Comparison of ENCODE assay signal across 15 cellular contexts in genomic region chr2:67752964-67753363, GRCh38.
DNase-seq lines count a peak whose midpoint lies in the region; ATAC-seq and TF ChIP-seq lines count a peak whose summit lies in the region.
"Had no signal": no experiment of that assay in that cellular context is flagged by ENCODE, and none has a peak within 500 bp of the region (broad histone marks: within the 10 kb centered on the region; RNA-seq: fewer than 3 reads in every experiment).

No MANE protein-coding gene starts in this region.

- TF ChIP-seq RAD21 in SK-N-SH (IDR thresholded peaks at IDR 0.05; ENCODE audit: low read length) = no peak

- H3K27me3 ChIP-seq in SK-N-SH (ENCODE audit: insufficient read depth) (no peaks in the 10 kb centered on the region), trophoblast cell (ENCODE audit: insufficient read depth, low read length) (no peaks in the 10 kb centered on the region)
- H3K27me3 ChIP-seq: neutrophil had no signal

- no peak overlapping the region for H2BK120ac ChIP-seq in trophoblast cell (ENCODE audit: insufficient read depth, low read length, poor library complexity)

- no peaks in the 10 kb centered on the region for H4K20me1 ChIP-seq in SK-N-SH (ENCODE audit: insufficient read depth)

- H3K36me3 Mint-ChIP-seq in type B pancreatic cell = no peaks in the 10 kb centered on the region
- H3K36me3 Mint-ChIP-seq: IgD-negative memory B cell; memory B cell; stimulated activated naive B cell treated with anti-CD40 and anti-IgM and Interleukin-4, amounts not matched to agents 10 μg/mL and 1 μg/mL and 100 μg/mL, for 72 hours had no signal

- no peaks in the 10 kb centered on the region for H3K9me2 ChIP-seq in SK-N-SH

- H3K9me3 ChIP-seq in SK-N-SH (no peaks in the 10 kb centered on the region), trophoblast cell (ENCODE audit: insufficient read depth, low read depth, low read length) (no peaks in the 10 kb centered on the region)
- H3K9me3 ChIP-seq: neutrophil had no signal

- no peak overlapping the region for H4K91ac ChIP-seq in trophoblast cell (ENCODE audit: low read depth, low read length)

- H3K27ac ChIP-seq in SK-N-SH (ENCODE audit: low read depth in 2 of 2, low read length in 1 of 2) (peak overlapping the region in 1 of 2 experiments; percentile 68; a peak in 2 of 4 replicates), trophoblast cell (ENCODE audit: low read depth, low read length) (peak overlapping the region; percentile 37)
- H3K27ac ChIP-seq: C4-2B, neutrophil had no signal

- peaks cover 3% of the 10 kb centered on the region for H3K27me3 Mint-ChIP-seq in type B pancreatic cell

- no peak overlapping the region for H3K4me3 ChIP-seq in SK-N-SH (ENCODE audit: low read depth in 2 of 2, low read length in 1 of 2)
- H3K4me3 ChIP-seq in trophoblast cell (ENCODE audit: low read depth, low read length) = no peak overlapping the region

- no peak for ATAC-seq in HG03342 (IDR thresholded peaks at IDR 0.05; ENCODE audit: unreplicated experiment)
- no peak for ATAC-seq in HG03196 (IDR thresholded peaks at IDR 0.05; ENCODE audit: unreplicated experiment)
- ATAC-seq: activated naive CD8-positive, alpha-beta T cell treated with anti-CD3 and anti-CD28 coated beads, Interleukin-2, amount 50 U/mL, for 24 hours; stimulated activated naive B cell treated with anti-CD40 and anti-IgM and Interleukin-4, amounts not matched to agents 10 μg/mL and 1 μg/mL and 100 μg/mL, for 72 hours had no signal

- CTCF ChIA-PET in SK-N-SH (lab: Yijun Ruan, JAX) = interaction anchor here (0.9 to 1.9 kb wide), 3 partner anchors 87 to 279 kb away, joined by 3 to 4 read pairs (median 4); no protein-coding TSS in a partner anchor

- H4K8ac ChIP-seq in trophoblast cell (ENCODE audit: low read depth, low read length) = no peak overlapping the region

- H2AFZ ChIP-seq in SK-N-SH (ENCODE audit: low read depth) = no peak overlapping the region
- H2AFZ ChIP-seq in trophoblast cell (ENCODE audit: insufficient read depth, low read length, poor library complexity) = no peak overlapping the region

- H3K4me2 ChIP-seq in SK-N-SH = no peak overlapping the region
- H3K4me2 ChIP-seq in trophoblast cell (ENCODE audit: low read length) = no peak overlapping the region

- H3K27ac Mint-ChIP-seq in type B pancreatic cell = no peak overlapping the region
- H3K27ac Mint-ChIP-seq: activated naive CD8-positive, alpha-beta T cell treated with anti-CD3 and anti-CD28 coated beads, Interleukin-2, amount 50 U/mL, for 24 hours; IgD-negative memory B cell; memory B cell; stimulated activated naive B cell treated with anti-CD40 and anti-IgM and Interleukin-4, amounts not matched to agents 10 μg/mL and 1 μg/mL and 100 μg/mL, for 72 hours had no signal

- no peak overlapping the region for H3K4me3 Mint-ChIP-seq in type B pancreatic cell
- H3K4me3 Mint-ChIP-seq: activated naive CD8-positive, alpha-beta T cell treated with anti-CD3 and anti-CD28 coated beads, Interleukin-2, amount 50 U/mL, for 24 hours; IgD-negative memory B cell; memory B cell; stimulated activated naive B cell treated with anti-CD40 and anti-IgM and Interleukin-4, amounts not matched to agents 10 μg/mL and 1 μg/mL and 100 μg/mL, for 72 hours had no signal

- H3K14ac ChIP-seq in trophoblast cell (ENCODE audit: low read length) = no peak overlapping the region

- WGBS in SK-N-SH (ENCODE audit: low lambda C conversion rate) = 82% methylated on average over 1 of the region's 1 CpG
- WGBS in trophoblast cell (ENCODE audit: extremely low coverage, insufficient coverage, insufficient read length) = no CpG with 5 or more reads among the region's 1 CpG

- H3K18ac ChIP-seq in trophoblast cell (ENCODE audit: low read length) = no peak overlapping the region

- no peak overlapping the region for H4K12ac ChIP-seq in trophoblast cell (ENCODE audit: low read depth, low read length)

- TF ChIP-seq CTCF in SK-N-SH (IDR thresholded peaks at IDR 0.05) (no peak), type B pancreatic cell (conservative IDR thresholded peaks at IDR 0.05) (no peak)

- H3K4me1 ChIP-seq in SK-N-SH (ENCODE audit: control insufficient read depth in 1 of 2, insufficient read depth in 2 of 2, low read depth in 1 of 2, low read length in 1 of 2) = peaks cover 12 to 37% of the 10 kb centered on the region in 2 experiments; a peak in 3 of 4 replicates
- H3K4me1 ChIP-seq in trophoblast cell (ENCODE audit: control insufficient read depth in 1 of 2, insufficient read depth in 2 of 2, low read length in 2 of 2) = peaks cover 0 to 4% of the 10 kb centered on the region in 2 experiments

- H3K9ac ChIP-seq in SK-N-SH (no peak overlapping the region), trophoblast cell (ENCODE audit: low read length) (no peak overlapping the region)

- H3K9me3 Mint-ChIP-seq in type B pancreatic cell = peaks cover 5% of the 10 kb centered on the region
- H3K9me3 Mint-ChIP-seq: activated naive CD8-positive, alpha-beta T cell treated with anti-CD3 and anti-CD28 coated beads, Interleukin-2, amount 50 U/mL, for 24 hours; stimulated activated naive B cell treated with anti-CD40 and anti-IgM and Interleukin-4, amounts not matched to agents 10 μg/mL and 1 μg/mL and 100 μg/mL, for 72 hours had no signal

- no peak overlapping the region for H3K23ac ChIP-seq in trophoblast cell (ENCODE audit: low read length)

- no peak overlapping the region for H2BK12ac ChIP-seq in trophoblast cell (ENCODE audit: low read length)

- POLR2A ChIA-PET in SK-N-SH (lab: Yijun Ruan, JAX) = no interaction called here

- H3K36me3 ChIP-seq in SK-N-SH (replicated peaks in 1 of 2; ENCODE audit: control insufficient read depth in 1 of 2, insufficient read depth in 2 of 2, low read length in 1 of 2) (no peaks in the 10 kb centered on the region), trophoblast cell (ENCODE audit: control insufficient read depth in 1 of 2, insufficient read depth in 2 of 2, low read length in 2 of 2) (no peaks in the 10 kb centered on the region)
- H3K36me3 ChIP-seq: neutrophil had no signal

- no peak overlapping the region for H2AK5ac ChIP-seq in trophoblast cell (ENCODE audit: low read length)

- H3K4me1 Mint-ChIP-seq in type B pancreatic cell (ENCODE audit: unreplicated experiment) = peaks cover 50% of the 10 kb centered on the region
- H3K4me1 Mint-ChIP-seq: activated naive CD8-positive, alpha-beta T cell treated with anti-CD3 and anti-CD28 coated beads, Interleukin-2, amount 50 U/mL, for 24 hours; IgD-negative memory B cell; memory B cell; stimulated activated naive B cell treated with anti-CD40 and anti-IgM and Interleukin-4, amounts not matched to agents 10 μg/mL and 1 μg/mL and 100 μg/mL, for 72 hours had no signal

- no peak overlapping the region for H3K4ac ChIP-seq in trophoblast cell (ENCODE audit: low read depth, low read length)

- H3F3A ChIP-seq in SK-N-SH (replicated peaks; ENCODE audit: insufficient read depth) = peaks cover 7% of the 10 kb centered on the region

- no peaks in the 10 kb centered on the region for H3K79me1 ChIP-seq in trophoblast cell (ENCODE audit: low read length)

- DNase-seq in GM03348 (ENCODE audit: low spot score) = peak; percentile 70
- no peak for DNase-seq in SK-N-SH
- DNase-seq in fibroblast of gingiva (ENCODE audit: low read depth) = peak; percentile 59
- DNase-seq in trophoblast cell = peak in 1 of 2 donors; percentile 2
- DNase-seq in type B pancreatic cell (ENCODE audit: extremely low spot score, unreplicated experiment) = no peak
- DNase-seq in cortex of kidney (lab: John Stamatoyannopoulos, UW) = no peak
- DNase-seq: activated CD4-positive, alpha-beta T cell treated with anti-CD3 and anti-CD28 coated beads, Interleukin-2, amount 50 U/mL, for 4 hours; activated naive CD8-positive, alpha-beta T cell treated with anti-CD3 and anti-CD28 coated beads, Interleukin-2, amount 50 U/mL, for 24 hours; stimulated activated naive B cell treated with anti-CD40 and anti-IgM and Interleukin-4, amounts not matched to agents 10 μg/mL and 1 μg/mL and 100 μg/mL, for 72 hours had no signal

- no peak overlapping the region for H2BK5ac ChIP-seq in trophoblast cell (ENCODE audit: low read depth, low read length, poor library complexity)

- peak; percentile 47 to 59; a peak in 2 of 4 replicates for TF ChIP-seq EP300 in SK-N-SH (IDR thresholded peaks at IDR 0.05; ENCODE audit: borderline replicate concordance in 1 of 2, low read depth in 1 of 2, low read length in 1 of 2)

- H3K79me2 ChIP-seq in SK-N-SH (ENCODE audit: insufficient read depth) = no peaks in the 10 kb centered on the region
- H3K79me2 ChIP-seq in trophoblast cell (ENCODE audit: control insufficient read depth, insufficient read depth, low read length, poor library complexity) = no peaks in the 10 kb centered on the region

TF ChIP-seq in SK-N-SH, 30 proteins besides CTCF, POLR2A, EP300 and RAD21 (continues in another document):
- no peak for TF ChIP-seq GATA2 (CRISPR knock-in tag; IDR thresholded peaks at IDR 0.05)
- TF ChIP-seq YY1 (IDR thresholded peaks at IDR 0.05; ENCODE audit: low read depth) = no peak
- no peak for TF ChIP-seq MEF2A (IDR thresholded peaks at IDR 0.05; ENCODE audit: borderline replicate concordance, low read depth)
- TF ChIP-seq ZBTB33 (IDR thresholded peaks at IDR 0.05; ENCODE audit: borderline replicate concordance, low read depth) = no peak
- TF ChIP-seq MXI1 (IDR thresholded peaks at IDR 0.05; ENCODE audit: low read depth, low read length) = no peak
- no peak for TF ChIP-seq CHD2 (IDR thresholded peaks at IDR 0.05; ENCODE audit: low read length, partially characterized antibody)
- no peak for TF ChIP-seq FOXM1 (IDR thresholded peaks at IDR 0.05; ENCODE audit: low read depth)
- TF ChIP-seq TCF12 (IDR thresholded peaks at IDR 0.05) = peak; percentile 96
- no peak for TF ChIP-seq TAF1 (IDR thresholded peaks at IDR 0.05; ENCODE audit: borderline replicate concordance, low read depth, low read length)
- no peak for TF ChIP-seq RCOR1 (IDR thresholded peaks at IDR 0.05; ENCODE audit: low read length)
- TF ChIP-seq GABPA (IDR thresholded peaks at IDR 0.05; ENCODE audit: low read depth) = no peak

Comparison
In these comparisons a context has a peak if more than half of its experiments do, and no peak if none do; other contexts are left out.
1. DNase-seq: peak in GM03348 (single experiment) and fibroblast of gingiva (single experiment); none in SK-N-SH (single experiment), type B pancreatic cell (single experiment) and cortex of kidney (single experiment).